In genomic region chr4:5708171-5708828, GRCh38 we compare ENCODE assay signal across 8 cellular contexts. TPM values are rescaled to one million over a fixed set of nuclear protein-coding genes. Genes with fewer than 3 reads are reported as not detected.
A peak's percentile ranks its signal among the peaks of the same experiment; 100 is the strongest.
DNase-seq lines count a peak whose midpoint lies in the region; ATAC-seq, FAIRE-seq and TF ChIP-seq lines count a peak whose summit lies in the region.

Gene EVC2, minus strand, starts transcription at chr4:5708559. Its CDS starts 46 bp downstream, at chr4:5708513.

- H3K27ac ChIP-seq in CD4-positive, CD25-positive, alpha-beta regulatory T cell (ENCODE audit: insufficient read depth, low read length, poor library complexity, severe bottlenecking) = no peak within 1 kb of the TSS
- peak within 1 kb of the TSS; percentile 52 for H3K27ac ChIP-seq in caudate nucleus (ENCODE audit: low read depth, low read length)

- no peak for TF ChIP-seq POLR2A in GM12892 (IDR thresholded peaks at IDR 0.05; ENCODE audit: low read depth, low read length)

- no peak for FAIRE-seq in GM12892 (lab: Jason Lieb, UNC)

- H3K9me3 ChIP-seq in CD4-positive, CD25-positive, alpha-beta regulatory T cell (ENCODE audit: control insufficient read depth in 2 of 2, low read length in 2 of 2) = no peaks in the 10 kb centered on the region
- H3K9me3 ChIP-seq in skeletal muscle satellite cell (replicated peaks; ENCODE audit: low read length) = no peaks in the 10 kb centered on the region

- peak in 1 of 3 donors; percentile 11 for DNase-seq in CD4-positive, CD25-positive, alpha-beta regulatory T cell
- peak; percentile 19 to 28 for DNase-seq in Kasumi-1 (lab: John Stamatoyannopoulos, UW)
- DNase-seq in caudate nucleus (lab: John Stamatoyannopoulos, UW) = peak in 11 of 61 donors; percentile 8 to 72 (median 13)
- peak; percentile 69 for DNase-seq in iPS-NIHi11 (ENCODE audit: low spot score)
- no peak for DNase-seq in NCI-H69 (lab: John Stamatoyannopoulos, UW)
- DNase-seq in GM12892 (ENCODE audit: insufficient read length) = no peak

- no peak within 1 kb of the TSS for H3K4me3 ChIP-seq in CD4-positive, CD25-positive, alpha-beta regulatory T cell (ENCODE audit: low read depth, low read length)
- peak within 1 kb of the TSS; percentile 85 for H3K4me3 ChIP-seq in skeletal muscle satellite cell (ENCODE audit: low read length)

- H3K4me3 Mint-ChIP-seq in CD4-positive, CD25-positive, alpha-beta regulatory T cell = peak within 1 kb of the TSS; percentile 35 to 68 (median 62)

- peak within 1 kb of the TSS in 2 of 3 donors; percentile 20 to 24 for H3K27ac Mint-ChIP-seq in CD4-positive, CD25-positive, alpha-beta regulatory T cell

- peak; percentile 20 to 22 for ATAC-seq in CD4-positive, CD25-positive, alpha-beta regulatory T cell (ENCODE audit: low read depth in 2 of 2)
- no peak for ATAC-seq in GM21447 (IDR thresholded peaks at IDR 0.05; ENCODE audit: unreplicated experiment)

- no peaks in the 10 kb centered on the region for H3K36me3 ChIP-seq in CD4-positive, CD25-positive, alpha-beta regulatory T cell (ENCODE audit: control insufficient read depth, insufficient read depth, low read length)
- peaks cover 17% of the 10 kb centered on the region for H3K36me3 ChIP-seq in skeletal muscle satellite cell (ENCODE audit: insufficient read depth, low read length)

- H3K27me3 Mint-ChIP-seq in CD4-positive, CD25-positive, alpha-beta regulatory T cell = peaks cover 32% of the 10 kb centered on the region

- H3K36me3 Mint-ChIP-seq in CD4-positive, CD25-positive, alpha-beta regulatory T cell = peaks cover 4% of the 10 kb centered on the region

- H3K9me3 Mint-ChIP-seq in CD4-positive, CD25-positive, alpha-beta regulatory T cell = peaks cover 0 to 11% (median 1%) of the 10 kb centered on the region in 7 donors

- peak within 1 kb of the TSS; percentile 97 for H3K4me2 ChIP-seq in skeletal muscle satellite cell (ENCODE audit: low read length)

- peak within 1 kb of the TSS; percentile 94 for H3K9ac ChIP-seq in skeletal muscle satellite cell (ENCODE audit: low read depth, low read length)

- H3K27me3 ChIP-seq in CD4-positive, CD25-positive, alpha-beta regulatory T cell (ENCODE audit: control insufficient read depth, insufficient read depth, low read length) = peaks cover 12% of the 10 kb centered on the region
- no peaks in the 10 kb centered on the region for H3K27me3 ChIP-seq in skeletal muscle satellite cell (ENCODE audit: control insufficient read depth, insufficient read depth, low read length)

- peaks cover 4% of the 10 kb centered on the region for H3K4me1 ChIP-seq in CD4-positive, CD25-positive, alpha-beta regulatory T cell (ENCODE audit: control insufficient read depth, insufficient read depth, low read length, poor library complexity, severe bottlenecking)
- H3K4me1 ChIP-seq in skeletal muscle satellite cell (ENCODE audit: control insufficient read depth, insufficient read depth, low read length) = peaks cover 56% of the 10 kb centered on the region

- H3K4me1 Mint-ChIP-seq in CD4-positive, CD25-positive, alpha-beta regulatory T cell = peaks cover 0 to 27% (median 14%) of the 10 kb centered on the region in 4 donors

RNA-seq across cellular contexts. Expression of gene EVC2, which starts in this region (rescaled TPM):
- 3.2 TPM for total RNA-seq in CD4-positive, CD25-positive, alpha-beta regulatory T cell
- 1 to 10 TPM in 1 of 4 donors, under 1 TPM in 3; 0.03 to 1.6 (median 0.60) TPM for polyA plus RNA-seq in CD4-positive, CD25-positive, alpha-beta regulatory T cell
- total RNA-seq in skeletal muscle satellite cell (2012; rRNA removed) = 7.9 and 8.6 TPM in 2 replicates
- polyA plus RNA-seq in GM12892 (2012; ENCODE audit: missing spikeins) = 0.61 TPM

Comparison
In these comparisons a context has a peak if more than half of its experiments do, and no peak if none do; other contexts are left out.
1. DNase-seq: peak in Kasumi-1 (2 of 2) and iPS-NIHi11 (single experiment); none in NCI-H69 (single experiment) and GM12892 (single experiment).